Comparison of ENCODE assay signal across 8 cellular contexts in the genomic region with DNA sequence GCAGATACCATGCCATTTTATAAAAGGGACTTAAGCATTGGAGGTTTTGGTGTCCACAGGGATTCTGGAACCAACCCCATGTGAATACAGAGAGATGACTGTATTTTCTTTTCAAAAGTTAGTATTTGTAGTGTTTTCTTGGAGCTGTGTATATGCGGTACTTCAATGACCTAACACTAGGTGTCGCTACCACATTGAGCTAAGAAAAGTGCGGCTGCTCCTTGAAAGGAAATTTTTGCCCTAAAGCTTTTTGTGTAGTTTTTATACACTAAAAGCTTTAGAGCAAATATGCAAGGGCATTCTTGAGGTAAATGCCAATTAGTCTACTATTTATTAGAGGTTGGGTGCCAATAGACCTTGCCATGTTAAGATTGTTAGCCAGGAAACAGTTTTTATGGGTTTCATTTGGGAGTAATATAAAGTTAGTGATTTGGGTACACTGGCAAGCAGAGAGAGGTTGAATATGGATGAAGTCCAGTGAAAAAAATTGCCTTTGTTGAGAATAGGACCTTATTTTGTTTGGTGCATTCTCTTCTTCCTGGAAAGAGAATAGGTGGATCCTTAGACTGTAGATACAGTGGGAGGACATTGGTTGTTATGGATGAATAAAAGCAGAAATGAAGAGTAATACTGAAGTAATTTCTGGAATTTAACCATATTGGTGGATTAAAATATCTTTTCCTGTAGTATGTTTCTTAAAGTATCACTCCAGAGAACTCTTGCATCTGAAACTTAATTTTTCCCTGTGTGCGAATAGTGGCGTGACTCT. TPM values are rescaled to one million over a fixed set of nuclear protein-coding genes. Genes with fewer than 3 reads are reported as not detected.
DNase-seq lines count a peak whose midpoint lies in the region; ATAC-seq, FAIRE-seq and TF ChIP-seq lines count a peak whose summit lies in the region.

No MANE protein-coding gene starts in this region.

- in situ Hi-C loops in HepG2 (cut with HindIII; ENCODE audit: extremely low pct_ligation_motif_present, low pct_unique_long_range_greater_than_20kb) = loop anchor here (10.0 kb wide), 1 partner anchor 674 kb away; the partner anchor contains the start of gene TBX2

- intact Hi-C loops in HepG2 (cut with micrococcal nuclease; ENCODE audit: unreplicated experiment) = loop anchor here (2.0 to 10.0 kb wide), 4 partner anchors 184 to 674 kb away; partner anchors contain the start of gene TBX2

- TF ChIP-seq RAD21 in A549 (conservative IDR thresholded peaks at IDR 0.05 in 1 of 2, IDR thresholded peaks at IDR 0.05 in 1 of 2) (peak; percentile 96 to 97), HepG2 (CRISPR knock-in tag; IDR thresholded peaks at IDR 0.05) (peak; percentile 89)

- no peak overlapping the region for H3K9ac ChIP-seq in HepG2 (ENCODE audit: insufficient read depth, low read depth, low read length)

- peak; percentile 63 to 74 for DNase-seq in A549 (ENCODE audit: low read depth in 1 of 2, low spot score in 1 of 2)
- peak; percentile 79 for DNase-seq in GM12865 (ENCODE audit: low read depth)
- DNase-seq in NCI-H1417 (lab: John Stamatoyannopoulos, UW) = peak; percentile 12 to 79 (median 69)
- peak; percentile 62 for DNase-seq in SKM-1 treated with dmso at 0.1 percent for 144 hours (lab: John Stamatoyannopoulos, UW; ENCODE audit: unreplicated experiment)
- peak; percentile 64 for DNase-seq in HepG2 (ENCODE audit: low spot score)
- peak; percentile 15 to 27 for DNase-seq in stimulated activated naive CD8-positive, alpha-beta T cell treated with anti-CD3 and anti-CD28 coated beads, Interleukin-15, amount 100 ng/mL, for 72 hours
- DNase-seq in cerebellar nuclear complex (lab: John Stamatoyannopoulos, UW) = no peak

- TF ChIP-seq CTCF in A549 (IDR thresholded peaks at IDR 0.05) (peak; percentile 99), GM12865 (IDR thresholded peaks at IDR 0.05; ENCODE audit: insufficient read depth, low read depth, low read length, missing control alignments) (peak; percentile 81), HepG2 (CRISPR knock-in tag; IDR thresholded peaks at IDR 0.05) (peak; percentile 88)

- no peaks in the 10 kb centered on the region for H3K9me3 ChIP-seq in A549
- no peaks in the 10 kb centered on the region for H3K9me3 ChIP-seq in HepG2 (ENCODE audit: low read length)

- FAIRE-seq in A549 (lab: Jason Lieb, UNC) = peak; percentile 68
- peak; percentile 43 for FAIRE-seq in colon (lab: Jason Lieb, UNC)
- peak; percentile 97 for FAIRE-seq in HepG2 (lab: Jason Lieb, UNC)

- H3K4me1 Mint-ChIP-seq in stimulated activated naive CD8-positive, alpha-beta T cell treated with anti-CD3 and anti-CD28 coated beads, Interleukin-15, amount 100 ng/mL, for 72 hours = peaks cover 5% of the 10 kb centered on the region

- H3K4me3 ChIP-seq in A549 = no peak overlapping the region
- H3K4me3 ChIP-seq in GM12865 (ENCODE audit: low read depth, low read length) = no peak overlapping the region
- no peak overlapping the region for H3K4me3 ChIP-seq in HepG2 (replicated peaks in 1 of 3; ENCODE audit: insufficient read depth in 1 of 3, low read depth in 2 of 3, low read length in 3 of 3)

- ATAC-seq in A549 (peak; percentile 73 to 87; a peak in 5 of 6 replicates), HepG2 (peak; percentile 70)
- ATAC-seq in stimulated activated naive CD8-positive, alpha-beta T cell treated with anti-CD3 and anti-CD28 coated beads, Interleukin-15, amount 100 ng/mL, for 72 hours = no peak

- H3K4me3 Mint-ChIP-seq in stimulated activated naive CD8-positive, alpha-beta T cell treated with anti-CD3 and anti-CD28 coated beads, Interleukin-15, amount 100 ng/mL, for 72 hours = no peak overlapping the region

- no peak overlapping the region for H2AFZ ChIP-seq in HepG2 (ENCODE audit: low read length)

- no peaks in the 10 kb centered on the region for H3K79me2 ChIP-seq in HepG2 (ENCODE audit: insufficient read depth, low read length)

- CTCF ChIA-PET in A549 (lab: Yijun Ruan, JAX) = interaction anchor here (0.6 to 2.5 kb wide), 74 partner anchors 9 to 1487 kb away, joined by 3 to 30 read pairs (median 4); partner anchors contain the start of gene TBX2
- CTCF ChIA-PET in HepG2 (lab: Yijun Ruan, JAX; ENCODE audit: low intra/inter-chr PET ratio, low total read pairs) = interaction anchor here (1.6 to 2.1 kb wide), 2 partner anchors 90 to 282 kb away, joined by 3 to 7 read pairs; no protein-coding TSS in a partner anchor

- TF ChIP-seq POLR2A in A549 (IDR thresholded peaks at IDR 0.05; ENCODE audit: low read length) (no peak), HepG2 (IDR thresholded peaks at IDR 0.05; ENCODE audit: insufficient read depth in 1 of 2, low read depth in 2 of 2, low read length in 2 of 2) (no peak)

- POLR2A ChIA-PET in A549 (lab: Yijun Ruan, JAX) (interaction anchor here (0.6 to 1.2 kb wide), 4 partner anchors 9 to 691 kb away, joined by 3 to 6 read pairs (median 4); partner anchors contain the start of gene TBX2), HepG2 (lab: Yijun Ruan, JAX) (no interaction called here)

- no peak overlapping the region for H3K4me2 ChIP-seq in A549
- H3K4me2 ChIP-seq in HepG2 (ENCODE audit: low read depth, low read length) = no peak overlapping the region

- WGBS in A549 (ENCODE audit: missing lambda C conversion rate) = 39% methylated on average over 5 of the region's 5 CpGs
- 41% methylated on average over 5 of the region's 5 CpGs for WGBS in HepG2 (ENCODE audit: low lambda C conversion rate)

- H3K4me1 ChIP-seq in A549 (peaks cover 3% of the 10 kb centered on the region; the same call in 1 of the 3 replicates), HepG2 (ENCODE audit: insufficient read depth, low read length) (no peaks in the 10 kb centered on the region)

- no TSS peak for BruUV-seq in HepG2 (replicated peaks; lab: Mats Ljungman, UMichigan)

- H3K36me3 ChIP-seq in HepG2 (replicated peaks in 1 of 2; ENCODE audit: control insufficient read depth in 1 of 2, insufficient read depth in 2 of 2, low read length in 2 of 2) = no peaks in the 10 kb centered on the region

- H3K27ac ChIP-seq in A549 = no peak overlapping the region
- H3K27ac ChIP-seq in HepG2 (ENCODE audit: extremely low read length, insufficient read depth, low read length) = no peak overlapping the region

- no peak for TF ChIP-seq EP300 in A549 (IDR thresholded peaks at IDR 0.05)
- TF ChIP-seq EP300 in HepG2 (IDR thresholded peaks at IDR 0.05; ENCODE audit: low read depth in 2 of 2, low read length in 2 of 2) = no peak
- TF ChIP-seq EP300 in HepG2 (CRISPR knock-in tag; IDR thresholded peaks at IDR 0.05; ENCODE audit: borderline replicate concordance) = no peak

- H3K27me3 Mint-ChIP-seq in stimulated activated naive CD8-positive, alpha-beta T cell treated with anti-CD3 and anti-CD28 coated beads, Interleukin-15, amount 100 ng/mL, for 72 hours = no peaks in the 10 kb centered on the region

- H3K27ac Mint-ChIP-seq in stimulated activated naive CD8-positive, alpha-beta T cell treated with anti-CD3 and anti-CD28 coated beads, Interleukin-15, amount 100 ng/mL, for 72 hours = peak overlapping the region in 1 of 2 donors; percentile 10

- H3K27me3 ChIP-seq in HepG2 (ENCODE audit: control insufficient read depth in 1 of 2, insufficient read depth in 2 of 2, low read length in 2 of 2) = no peaks in the 10 kb centered on the region

- no peaks in the 10 kb centered on the region for H3K9me3 Mint-ChIP-seq in stimulated activated naive CD8-positive, alpha-beta T cell treated with anti-CD3 and anti-CD28 coated beads, Interleukin-15, amount 100 ng/mL, for 72 hours

- no peaks in the 10 kb centered on the region for H4K20me1 ChIP-seq in HepG2 (ENCODE audit: insufficient read depth, low read length)

TF ChIP-seq in HepG2, 621 proteins besides CTCF, POLR2A, EP300 and RAD21 (continues in another document):
- TF ChIP-seq ZNF331 (CRISPR knock-in tag; IDR thresholded peaks at IDR 0.05) (peak; percentile 33; the same call in 1 of the 2 replicates), SMC3 (IDR thresholded peaks at IDR 0.05; ENCODE audit: low read length) (peak; percentile 67), XRCC5 (optimal IDR thresholded peaks at IDR 0.05; ENCODE audit: low read length) (no peak)

RNA-seq across cellular contexts. Expression of gene BCAS3, which starts 43.3 kb away (rescaled TPM):
- polyA plus RNA-seq in A549 (2011; rRNA removed) (43.4 and 86.6 TPM in 2 replicates), A549 (2017; fragmentation: RNase III; extraction: RNeasy Plus Mini Kit Qiagen cat#74134 plus additional on column Dnase treatment) (14.7 to 18.0 TPM (median 15.6 TPM) in 3 replicates), HepG2 (2011; rRNA removed) (11.2 and 11.4 TPM in 2 replicates)
- polyA plus RNA-seq in A549 (2012; cell fraction: cytosol; rRNA removed) = 8.0 and 10.4 TPM in 2 replicates
- 11.4 and 20.1 TPM in 2 replicates for polyA plus RNA-seq in A549 (2012; cell fraction: nucleus; rRNA removed)
- 332 and 356 TPM in 2 replicates for polyA minus RNA-seq in A549 (2011; rRNA and poly(A)+ RNA removed)
- 10.7 and 15.8 TPM in 2 replicates for total RNA-seq in HepG2 (2016; rRNA removed; fragmentation: Illumina TruSeq; extraction: Trizol)
- 11.9 and 13.0 TPM in 2 replicates for total RNA-seq in HepG2 (2016; cell fraction: cytosol; rRNA removed; fragmentation: Illumina TruSeq; extraction: Trizol; ENCODE audit: low read depth)
- 11.0 and 12.0 TPM in 2 replicates for total RNA-seq in HepG2 (2016; cell fraction: insoluble cytoplasmic fraction; rRNA removed; fragmentation: Illumina TruSeq; extraction: Trizol)
- 7.1 and 7.7 TPM in 2 replicates for total RNA-seq in HepG2 (2016; cell fraction: membrane; rRNA removed; fragmentation: Illumina TruSeq; extraction: Trizol)
- 25.1 and 30.0 TPM in 2 replicates for total RNA-seq in HepG2 (2016; cell fraction: nucleus; rRNA removed; fragmentation: Illumina TruSeq; extraction: Trizol)
- 9.4 and 12.9 TPM in 2 replicates for polyA plus RNA-seq in HepG2 (2011; cell fraction: cytosol; rRNA removed)
- 12.5 and 13.3 TPM in 2 replicates for polyA plus RNA-seq in HepG2 (2011; cell fraction: nucleus; rRNA removed)
- 11.9 and 12.7 TPM in 2 replicates for polyA plus RNA-seq in HepG2 (2012)
- polyA plus RNA-seq in HepG2 (2016; cell fraction: cytosol; fragmentation: Illumina TruSeq; extraction: Trizol; ENCODE audit: low read depth) = 1.1 and 1.4 TPM in 2 replicates
- polyA plus RNA-seq in HepG2 (2016; cell fraction: insoluble cytoplasmic fraction; fragmentation: Illumina TruSeq; extraction: Trizol; ENCODE audit: low read depth) = 14.1 and 15.6 TPM in 2 replicates
- 2.8 and 3.3 TPM in 2 replicates for polyA plus RNA-seq in HepG2 (2016; cell fraction: membrane; fragmentation: Illumina TruSeq; extraction: Trizol; ENCODE audit: low read depth)
- 5.2 and 5.6 TPM in 2 replicates for polyA plus RNA-seq in HepG2 (2016; cell fraction: nucleus; fragmentation: Illumina TruSeq; extraction: Trizol; ENCODE audit: insufficient read depth, low read depth)
- 109 and 128 TPM in 2 replicates for polyA minus RNA-seq in HepG2 (2011; rRNA and poly(A)+ RNA removed; ENCODE audit: low replicate concordance)
- polyA minus RNA-seq in HepG2 (2011; cell fraction: cytosol; rRNA and poly(A)+ RNA removed) = 16.8 and 32.3 TPM in 2 replicates
- 127 and 156 TPM in 2 replicates for polyA minus RNA-seq in HepG2 (2011; cell fraction: nucleus; rRNA and poly(A)+ RNA removed)

Comparison
In these comparisons a context has a peak if more than half of its experiments do, and no peak if none do; other contexts are left out.
1. DNase-seq: peak in A549 (2 of 2), GM12865 (single experiment), NCI-H1417 (3 of 3), SKM-1 treated with dmso at 0.1 percent for 144 hours (single experiment), HepG2 (single experiment) and stimulated activated naive CD8-positive, alpha-beta T cell treated with anti-CD3 and anti-CD28 coated beads, Interleukin-15, amount 100 ng/mL, for 72 hours (2 of 2); none in cerebellar nuclear complex (0 of 2).
2. Of the 38 proteins assayed by ChIP-seq in both HepG2 and A549: peak only in HepG2: none; only in A549: none; in both: CTCF, RAD21 and SMC3; in neither: 35.
3. Peak in every context shown above with its lines, with median percentiles within 50 percentile points of each other: CTCF ChIP-seq.